20 cellular contexts compared by ENCODE assay signal in genomic region chr19:44822670-44823372, GRCh38. TPM values are rescaled to one million over a fixed set of nuclear protein-coding genes. Genes with fewer than 3 reads are reported as not detected.
A peak's percentile ranks its signal among the peaks of the same experiment; 100 is the strongest.
DNase-seq lines count a peak whose midpoint lies in the region; ATAC-seq and TF ChIP-seq lines count a peak whose summit lies in the region.
"Had no signal": no experiment of that assay in that cellular context is flagged by ENCODE, and none has a peak within 500 bp of the region (broad histone marks: within the 10 kb centered on the region; RNA-seq: fewer than 3 reads in every experiment).

No MANE protein-coding gene starts in this region.

- no peaks in the 10 kb centered on the region for H3K9me3 Mint-ChIP-seq in nephron
- H3K9me3 Mint-ChIP-seq: CD8-positive, alpha-beta memory T cell; IgD-negative memory B cell had no signal

- no peak overlapping the region for H3K4me3 Mint-ChIP-seq in nephron
- H3K4me3 Mint-ChIP-seq: CD8-positive, alpha-beta memory T cell; IgD-negative memory B cell had no signal

- H3K4me1 Mint-ChIP-seq in nephron: peaks cover 32% of the 10 kb centered on the region
- H3K4me1 Mint-ChIP-seq: CD8-positive, alpha-beta memory T cell; IgD-negative memory B cell had no signal

- intact Hi-C loops in left ventricle myocardium inferior (cut with micrococcal nuclease): no loop called here
- intact Hi-C loops in cardiac septum (cut with DNase I): no loop called here
- intact Hi-C loops in uterus (cut with DNase I; ENCODE audit: low total_unique reads): no loop called here

- no peaks in the 10 kb centered on the region for H3K27me3 ChIP-seq in left ventricle myocardium inferior (ENCODE audit: low read depth)
- no peaks in the 10 kb centered on the region for H3K27me3 ChIP-seq in RWPE2 (ENCODE audit: insufficient read depth, poor library complexity, severe bottlenecking)
- no peaks in the 10 kb centered on the region for H3K27me3 ChIP-seq in uterus
- peaks cover 3% of the 10 kb centered on the region; the same call in 1 of the 2 replicates for H3K27me3 ChIP-seq in MG63
- peaks cover 4% of the 10 kb centered on the region for H3K27me3 ChIP-seq in BE2C
- H3K27me3 ChIP-seq: SJCRH30 had no signal

- TF ChIP-seq CTCF in left ventricle myocardium inferior (IDR thresholded peaks at IDR 0.05; ENCODE audit: borderline replicate concordance) (no peak), RWPE2 (IDR thresholded peaks at IDR 0.05; ENCODE audit: poor library complexity, severe bottlenecking) (no peak), nephron (IDR thresholded peaks at IDR 0.05; ENCODE audit: unreplicated experiment in 3 of 3) (no peak), uterus (IDR thresholded peaks at IDR 0.05) (no peak), BE2C (IDR thresholded peaks at IDR 0.05; ENCODE audit: low read depth, low read length) (no peak)

- H3K4me1 ChIP-seq in left ventricle myocardium inferior: peaks cover 30% of the 10 kb centered on the region
- H3K4me1 ChIP-seq in RWPE2 (ENCODE audit: insufficient read depth, poor library complexity, severe bottlenecking): no peaks in the 10 kb centered on the region
- H3K4me1 ChIP-seq in uterus: peaks cover 0 to 12% of the 10 kb centered on the region in 2 donors
- no peaks in the 10 kb centered on the region for H3K4me1 ChIP-seq in BE2C

- H3K27ac Mint-ChIP-seq in nephron: peak overlapping the region; percentile 27 to 78 (median 53)
- H3K27ac Mint-ChIP-seq: IgD-negative memory B cell had no signal

- TF ChIP-seq POLR2A in uterus (IDR thresholded peaks at IDR 0.05): no peak

- H3K36me3 ChIP-seq in left ventricle myocardium inferior: peaks cover 11% of the 10 kb centered on the region
- no peaks in the 10 kb centered on the region for H3K36me3 ChIP-seq in RWPE2 (ENCODE audit: low read depth)
- H3K36me3 ChIP-seq in uterus: no peaks in the 10 kb centered on the region
- H3K36me3 ChIP-seq in MG63: no peaks in the 10 kb centered on the region
- no peaks in the 10 kb centered on the region for H3K36me3 ChIP-seq in BE2C
- H3K36me3 ChIP-seq: SJCRH30 had no signal

- DNase-seq in left ventricle myocardium inferior: no peak
- no peak for DNase-seq in cardiac septum (ENCODE audit: low spot score)
- no peak for DNase-seq in RWPE2 (ENCODE audit: low spot score)
- no peak for DNase-seq in uterus
- DNase-seq in MG63: no peak
- DNase-seq in NCI-H1048 (lab: John Stamatoyannopoulos, UW): no peak
- DNase-seq in BE2C: no peak
- DNase-seq: C1 segment of cervical spinal cord; CD8-positive, alpha-beta memory T cell; Kasumi-1; MM.1S; NCI-H1105; NCI-H1694 treated with DMSO at 0.1 percent for 48 hours; NCI-H2227 treated with DMSO at 0.1 percent for 48 hours; NCI-H774; SJCRH30 had no signal

- H3K27ac ChIP-seq in left ventricle myocardium inferior (replicated peaks): peak overlapping the region; percentile 93
- no peak overlapping the region for H3K27ac ChIP-seq in RWPE2 (ENCODE audit: poor library complexity, severe bottlenecking)
- H3K27ac ChIP-seq in uterus: peak overlapping the region; percentile 61 to 65
- H3K27ac ChIP-seq: SJCRH30 had no signal

- H3K36me3 Mint-ChIP-seq in nephron (ENCODE audit: low read depth): peaks cover 4% of the 10 kb centered on the region
- H3K36me3 Mint-ChIP-seq: CD8-positive, alpha-beta memory T cell; IgD-negative memory B cell had no signal

- H3K4me3 ChIP-seq in left ventricle myocardium inferior: no peak overlapping the region
- H3K4me3 ChIP-seq in RWPE2 (ENCODE audit: severe bottlenecking): no peak overlapping the region
- H3K4me3 ChIP-seq in uterus: no peak overlapping the region
- H3K4me3 ChIP-seq in MG63: no peak overlapping the region
- H3K4me3 ChIP-seq in BE2C (ENCODE audit: low read depth, low read length): no peak overlapping the region
- H3K4me3 ChIP-seq: SJCRH30 had no signal

- H3K27me3 Mint-ChIP-seq in nephron (ENCODE audit: low read depth): peaks cover 22% of the 10 kb centered on the region

- H3K9me3 ChIP-seq in left ventricle myocardium inferior (replicated peaks) (no peaks in the 10 kb centered on the region), RWPE2 (ENCODE audit: severe bottlenecking) (no peaks in the 10 kb centered on the region), uterus (no peaks in the 10 kb centered on the region), MG63 (no peaks in the 10 kb centered on the region), BE2C (no peaks in the 10 kb centered on the region)
- H3K9me3 ChIP-seq: SJCRH30 had no signal

- ATAC-seq in RWPE2 (ENCODE audit: low read depth): 0 out of 3 replicates have a peak, but pooled peaks have one; percentile 13

RNA-seq across cellular contexts. Expression of gene BCAM, which starts 13.9 kb away (rescaled TPM):
- total RNA-seq in left ventricle myocardium inferior (91.9 TPM), cardiac septum (86.8 TPM), uterus (100 to 1,000 TPM in 2 of 4 donors, 10 to 100 TPM in 1, 1 to 10 TPM in 1; 3.8 to 171 (median 111) TPM)
- total RNA-seq in MG63 (2014; rRNA removed; shearing (Covaris generic); ENCODE audit: low replicate concordance): 4.1 and 6.1 TPM in 2 replicates
- polyA plus RNA-seq in BE2C (2012; ENCODE audit: insufficient read depth, insufficient read length, low read depth): 7.3 TPM
- total RNA-seq: CD8-positive, alpha-beta memory T cell had no signal
- polyA plus RNA-seq: CD8-positive, alpha-beta memory T cell; IgD-negative memory B cell had no signal

RNA-seq across cellular contexts. Expression of gene NECTIN2, which starts 23.3 kb away (rescaled TPM):
- total RNA-seq in left ventricle myocardium inferior (40.7 TPM), cardiac septum (60.0 TPM), uterus (100 to 1,000 TPM in 2 of 4 donors, 10 to 100 TPM in 2; 14.1 to 106 (median 86.1) TPM)
- total RNA-seq in MG63 (2014; rRNA removed; shearing (Covaris generic); ENCODE audit: low replicate concordance): 23.6 and 38.2 TPM in 2 replicates
- polyA plus RNA-seq in BE2C (2012; ENCODE audit: insufficient read depth, insufficient read length, low read depth): 105 TPM
- polyA plus RNA-seq: IgD-negative memory B cell had no signal

RNA-seq across cellular contexts. Expression of gene CBLC, which starts 45.1 kb away (rescaled TPM):
- total RNA-seq in left ventricle myocardium inferior (not detected), cardiac septum (not detected), uterus (1 to 10 TPM in 1 of 4 donors, under 1 TPM in 1, not detected in 2; 0.29 to 5.8 TPM)
- not detected in 2 replicates for total RNA-seq in MG63 (2014; rRNA removed; shearing (Covaris generic); ENCODE audit: low replicate concordance)
- not detected for polyA plus RNA-seq in BE2C (2012; ENCODE audit: insufficient read depth, insufficient read length, low read depth)
- total RNA-seq: CD8-positive, alpha-beta memory T cell; H4; RPMI7951; SJCRH30 had no signal
- polyA plus RNA-seq: CD8-positive, alpha-beta memory T cell; IgD-negative memory B cell had no signal
